16 cellular contexts compared by ENCODE assay signal in the genomic region with DNA sequence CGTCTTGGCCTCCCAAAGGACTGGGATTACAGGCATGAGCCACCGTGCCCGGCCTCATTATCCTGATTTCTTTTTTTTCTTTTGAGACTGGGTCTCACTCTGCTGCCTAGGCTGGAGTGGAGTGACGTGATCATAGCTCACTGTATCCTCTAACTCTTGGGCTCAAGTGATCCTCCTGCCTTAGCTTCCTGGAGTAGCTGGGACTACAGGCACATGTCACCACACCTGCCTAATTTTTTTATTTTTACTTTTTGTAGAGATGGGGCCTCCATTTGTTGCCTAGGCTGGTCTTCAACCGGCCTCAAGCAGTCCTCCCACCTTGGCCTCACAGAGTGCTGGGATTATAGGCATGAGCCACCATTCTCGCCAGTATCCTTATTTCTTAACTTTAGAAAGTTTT. TPM values are rescaled to one million over a fixed set of nuclear protein-coding genes. Genes with fewer than 3 reads are reported as not detected.
DNase-seq lines count a peak whose midpoint lies in the region; ATAC-seq and TF ChIP-seq lines count a peak whose summit lies in the region.
"Had no signal": no experiment of that assay in that cellular context is flagged by ENCODE, and none has a peak within 500 bp of the region (broad histone marks: within the 10 kb centered on the region; RNA-seq: fewer than 3 reads in every experiment).

No MANE protein-coding gene starts in this region.

- no peaks in the 10 kb centered on the region for H3K9me3 ChIP-seq in esophagus muscularis mucosa
- H3K9me3 ChIP-seq: colonic mucosa, neutrophil, stomach had no signal

- H3K36me3 ChIP-seq in esophagus muscularis mucosa = no peaks in the 10 kb centered on the region
- H3K36me3 ChIP-seq: colonic mucosa, neutrophil, stomach had no signal

- ATAC-seq in stimulated activated effector memory CD8-positive, alpha-beta T cell treated with anti-CD3 and anti-CD28 coated beads, Interleukin-12 subunit alpha, Interleukin-12 subunit beta, amount 100 ng/mL, for 72 hours = no peak
- ATAC-seq in GM18511 (IDR thresholded peaks at IDR 0.05; ENCODE audit: unreplicated experiment) = no peak
- ATAC-seq in HG02870 (IDR thresholded peaks at IDR 0.05; ENCODE audit: unreplicated experiment) = no peak

- H3K9me3 Mint-ChIP-seq in activated CD4-positive, alpha-beta T cell treated with anti-CD3 and anti-CD28 coated beads, Interleukin-2, amount 10 ng/mL, durations not matched to agents 7 days and 5 days = no peaks in the 10 kb centered on the region
- no peaks in the 10 kb centered on the region for H3K9me3 Mint-ChIP-seq in stimulated activated effector memory CD8-positive, alpha-beta T cell treated with anti-CD3 and anti-CD28 coated beads, Interleukin-12 subunit alpha, Interleukin-12 subunit beta, amount 100 ng/mL, for 72 hours
- H3K9me3 Mint-ChIP-seq: memory B cell had no signal

- TF ChIP-seq POLR2A in esophagus muscularis mucosa (IDR thresholded peaks at IDR 0.05; ENCODE audit: low read depth) = no peak

- peak overlapping the region; percentile 6 for H3K4me3 ChIP-seq in HFF-Myc (replicated peaks; ENCODE audit: low read depth, low read length)
- peak overlapping the region in 2 of 4 donors; percentile 65 to 68 for H3K4me3 ChIP-seq in esophagus muscularis mucosa
- H3K4me3 ChIP-seq: colonic mucosa had no signal

- H3K27ac Mint-ChIP-seq in activated CD4-positive, alpha-beta T cell treated with anti-CD3 and anti-CD28 coated beads, Interleukin-2, amount 10 ng/mL, durations not matched to agents 7 days and 5 days = peak overlapping the region; percentile 68
- no peak overlapping the region for H3K27ac Mint-ChIP-seq in stimulated activated effector memory CD8-positive, alpha-beta T cell treated with anti-CD3 and anti-CD28 coated beads, Interleukin-12 subunit alpha, Interleukin-12 subunit beta, amount 100 ng/mL, for 72 hours

- H3K27ac ChIP-seq in esophagus muscularis mucosa (replicated peaks in 1 of 4) = peak overlapping the region in 3 of 4 donors; percentile 90 to 96 (median 92)
- H3K27ac ChIP-seq: colonic mucosa had no signal

- WGBS in esophagus muscularis mucosa = 95% methylated on average over 6 of the region's 6 CpGs

- H3K4me3 Mint-ChIP-seq in activated CD4-positive, alpha-beta T cell treated with anti-CD3 and anti-CD28 coated beads, Interleukin-2, amount 10 ng/mL, durations not matched to agents 7 days and 5 days = peak overlapping the region; percentile 86
- peak overlapping the region; percentile 92 for H3K4me3 Mint-ChIP-seq in stimulated activated effector memory CD8-positive, alpha-beta T cell treated with anti-CD3 and anti-CD28 coated beads, Interleukin-12 subunit alpha, Interleukin-12 subunit beta, amount 100 ng/mL, for 72 hours
- H3K4me3 Mint-ChIP-seq: memory B cell had no signal

- H3K36me3 Mint-ChIP-seq in activated CD4-positive, alpha-beta T cell treated with anti-CD3 and anti-CD28 coated beads, Interleukin-2, amount 10 ng/mL, durations not matched to agents 7 days and 5 days (ENCODE audit: low read depth) = peaks cover 32% of the 10 kb centered on the region
- H3K36me3 Mint-ChIP-seq in stimulated activated effector memory CD8-positive, alpha-beta T cell treated with anti-CD3 and anti-CD28 coated beads, Interleukin-12 subunit alpha, Interleukin-12 subunit beta, amount 100 ng/mL, for 72 hours = peaks cover 44% of the 10 kb centered on the region

- peaks cover 64% of the 10 kb centered on the region for H3K4me1 Mint-ChIP-seq in activated CD4-positive, alpha-beta T cell treated with anti-CD3 and anti-CD28 coated beads, Interleukin-2, amount 10 ng/mL, durations not matched to agents 7 days and 5 days
- peaks cover 66% of the 10 kb centered on the region for H3K4me1 Mint-ChIP-seq in stimulated activated effector memory CD8-positive, alpha-beta T cell treated with anti-CD3 and anti-CD28 coated beads, Interleukin-12 subunit alpha, Interleukin-12 subunit beta, amount 100 ng/mL, for 72 hours

- no peaks in the 10 kb centered on the region for H3K27me3 ChIP-seq in esophagus muscularis mucosa
- H3K27me3 ChIP-seq: colonic mucosa, neutrophil, stomach had no signal

- no peak for TF ChIP-seq CTCF in HFF-Myc (IDR thresholded peaks at IDR 0.05; ENCODE audit: low read depth, low read length, missing control alignments)
- TF ChIP-seq CTCF in esophagus muscularis mucosa (IDR thresholded peaks at IDR 0.05) = no peak

- no peaks in the 10 kb centered on the region for H3K27me3 Mint-ChIP-seq in activated CD4-positive, alpha-beta T cell treated with anti-CD3 and anti-CD28 coated beads, Interleukin-2, amount 10 ng/mL, durations not matched to agents 7 days and 5 days
- H3K27me3 Mint-ChIP-seq: memory B cell had no signal

- CTCF ChIA-PET in activated CD4-positive, alpha-beta T cell treated with anti-CD3 and anti-CD28 coated beads, Interleukin-2, amount 10 ng/mL, durations not matched to agents 7 days and 5 days (lab: Charles Lee) = interaction anchor here (1.1 to 1.9 kb wide), 5 partner anchors 14 to 522 kb away, joined by 3 to 6 read pairs (median 3); no protein-coding TSS in a partner anchor

- intact Hi-C loops in esophagus muscularis mucosa (cut with DNase I) = loop anchor here (10.0 kb wide), 2 partner anchors 178 to 208 kb away; a partner anchor contains a TSS

- TF ChIP-seq EP300 in esophagus muscularis mucosa (IDR thresholded peaks at IDR 0.05) = no peak

- peaks cover 47 to 79% (median 78%) of the 10 kb centered on the region in 4 donors for H3K4me1 ChIP-seq in esophagus muscularis mucosa
- H3K4me1 ChIP-seq: colonic mucosa had no signal

- DNase-seq in activated CD4-positive, alpha-beta T cell treated with anti-CD3 and anti-CD28 coated beads, Interleukin-2, amount 10 ng/mL, durations not matched to agents 7 days and 5 days = no peak
- no peak for DNase-seq in activated CD4-positive, alpha-beta T cell treated with anti-CD3 and anti-CD28 coated beads, Interleukin-2, amount 50 U/mL, for 48 hours
- DNase-seq in HFF-Myc (ENCODE audit: extremely low read depth, low read depth) (no peak), esophagus muscularis mucosa (ENCODE audit: extremely low spot score) (no peak), SW480 (ENCODE audit: low spot score) (no peak)
- no peak for DNase-seq in stimulated activated effector memory CD8-positive, alpha-beta T cell treated with anti-CD3 and anti-CD28 coated beads, Interleukin-12 subunit alpha, Interleukin-12 subunit beta, amount 100 ng/mL, for 72 hours (ENCODE audit: low spot score in 2 of 2)
- DNase-seq: colonic mucosa, MM.1S, NCI-H187 treated with DMSO at 0.1 percent for 48 hours, NCI-H510A treated with DMSO at 0.1 percent for 48 hours, OCI-M1, stomach had no signal

- POLR2A ChIA-PET in activated CD4-positive, alpha-beta T cell treated with anti-CD3 and anti-CD28 coated beads, Interleukin-2, amount 10 ng/mL, durations not matched to agents 7 days and 5 days (lab: Charles Lee) = no interaction called here

RNA-seq across cellular contexts. Expression of a gene that starts 3.5 kb away (rescaled TPM):
- 10 to 100 TPM; 20.4 to 21.4 TPM for total RNA-seq in activated CD4-positive, alpha-beta T cell treated with anti-CD3 and anti-CD28 coated beads, Interleukin-2, amount 10 ng/mL, durations not matched to agents 7 days and 5 days
- total RNA-seq in esophagus muscularis mucosa = 10 to 100 TPM in 3 of 4 donors, 1 to 10 TPM in 1; 9.9 to 18.3 (median 16.7) TPM
